Comparison of ENCODE assay signal across 19 cellular contexts in the genomic region with DNA sequence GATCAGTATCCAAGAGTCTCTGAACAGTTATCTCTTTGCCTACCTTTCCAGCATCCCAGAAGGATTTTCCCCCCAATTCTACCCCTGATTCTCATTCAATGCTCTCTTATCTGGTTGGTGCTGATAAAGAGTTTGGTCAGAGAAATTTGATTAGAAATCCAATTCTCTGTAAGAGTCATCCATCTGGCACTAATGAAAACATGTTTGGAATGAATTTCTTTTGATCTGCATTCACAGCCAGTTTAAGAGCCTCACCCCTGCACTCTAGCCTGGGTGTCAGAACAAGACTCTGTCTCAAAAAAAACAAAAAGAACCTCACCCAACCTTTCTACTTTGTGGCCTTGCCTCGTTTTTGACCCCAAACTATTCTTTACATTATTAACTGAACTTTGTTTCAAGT.
DNase-seq lines count a peak whose midpoint lies in the region; ATAC-seq and TF ChIP-seq lines count a peak whose summit lies in the region.
"Had no signal": no experiment of that assay in that cellular context is flagged by ENCODE, and none has a peak within 500 bp of the region (broad histone marks: within the 10 kb centered on the region; RNA-seq: fewer than 3 reads in every experiment).

No MANE protein-coding gene starts in this region.

- H3K27me3 Mint-ChIP-seq in CD4-positive, CD25-positive, alpha-beta regulatory T cell = no peaks in the 10 kb centered on the region
- no peaks in the 10 kb centered on the region for H3K27me3 Mint-ChIP-seq in GM23338 (ENCODE audit: insufficient read depth, low read depth, poor library complexity)
- no peaks in the 10 kb centered on the region for H3K27me3 Mint-ChIP-seq in naive thymus-derived CD4-positive, alpha-beta T cell
- no peaks in the 10 kb centered on the region for H3K27me3 Mint-ChIP-seq in nephron progenitor cell (ENCODE audit: low read depth, poor library complexity)

- POLR2A ChIA-PET in naive thymus-derived CD4-positive, alpha-beta T cell (lab: Charles Lee) = no interaction called here

- H3K79me2 ChIP-seq in GM23338 (replicated peaks; ENCODE audit: insufficient read depth) = no peaks in the 10 kb centered on the region

- H3K4me1 Mint-ChIP-seq in CD4-positive, CD25-positive, alpha-beta regulatory T cell = peaks cover 0 to 12% (median 6%) of the 10 kb centered on the region in 4 donors
- H3K4me1 Mint-ChIP-seq in GM23338 = no peaks in the 10 kb centered on the region
- H3K4me1 Mint-ChIP-seq in naive thymus-derived CD4-positive, alpha-beta T cell = peaks cover 0 to 56% (median 17%) of the 10 kb centered on the region in 7 donors
- no peaks in the 10 kb centered on the region for H3K4me1 Mint-ChIP-seq in nephron progenitor cell

- H3K4me3 ChIP-seq in CD4-positive, CD25-positive, alpha-beta regulatory T cell (ENCODE audit: low read depth, low read length) = no peak overlapping the region
- H3K4me3 ChIP-seq in GM23338 = no peak overlapping the region
- no peak overlapping the region for H3K4me3 ChIP-seq in naive thymus-derived CD4-positive, alpha-beta T cell (ENCODE audit: low read length)
- H3K4me3 ChIP-seq: HAP-1, SK-N-MC had no signal

- H3K9me3 ChIP-seq in CD4-positive, CD25-positive, alpha-beta regulatory T cell (ENCODE audit: control insufficient read depth in 2 of 2, low read length in 2 of 2) = no peaks in the 10 kb centered on the region
- H3K9me3 ChIP-seq in naive thymus-derived CD4-positive, alpha-beta T cell (ENCODE audit: control insufficient read depth in 2 of 3, low read length in 3 of 3) = no peaks in the 10 kb centered on the region
- H3K9me3 ChIP-seq: BE2C, HAP-1 had no signal

- no peaks in the 10 kb centered on the region for H3K27me3 ChIP-seq in CD4-positive, CD25-positive, alpha-beta regulatory T cell (ENCODE audit: control insufficient read depth, insufficient read depth, low read length)
- no peaks in the 10 kb centered on the region for H3K27me3 ChIP-seq in GM23338 (ENCODE audit: insufficient read depth)
- no peaks in the 10 kb centered on the region for H3K27me3 ChIP-seq in naive thymus-derived CD4-positive, alpha-beta T cell (ENCODE audit: control insufficient read depth in 2 of 2, insufficient read depth in 2 of 2, low read length in 2 of 2)
- H3K27me3 ChIP-seq: BE2C had no signal

- H3K9me2 ChIP-seq in GM23338 (ENCODE audit: insufficient read depth) = no peaks in the 10 kb centered on the region

- H3F3A ChIP-seq in GM23338 (replicated peaks; ENCODE audit: low read depth) = no peaks in the 10 kb centered on the region

- no peaks in the 10 kb centered on the region for H3K9me3 Mint-ChIP-seq in CD4-positive, CD25-positive, alpha-beta regulatory T cell
- no peaks in the 10 kb centered on the region for H3K9me3 Mint-ChIP-seq in GM23338
- peaks cover 0 to 1% (median 0%) of the 10 kb centered on the region in 11 donors for H3K9me3 Mint-ChIP-seq in naive thymus-derived CD4-positive, alpha-beta T cell
- no peaks in the 10 kb centered on the region for H3K9me3 Mint-ChIP-seq in nephron progenitor cell

- H4K20me1 ChIP-seq in GM23338 (replicated peaks; ENCODE audit: insufficient read depth) = no peaks in the 10 kb centered on the region

- H3K36me3 ChIP-seq in CD4-positive, CD25-positive, alpha-beta regulatory T cell (ENCODE audit: control insufficient read depth, insufficient read depth, low read length) = peaks cover 18% of the 10 kb centered on the region
- peaks cover 3% of the 10 kb centered on the region; the same call in 1 of the 2 replicates for H3K36me3 ChIP-seq in GM23338 (ENCODE audit: insufficient read depth)
- peaks cover 0 to 7% (median 0%) of the 10 kb centered on the region in 3 experiments for H3K36me3 ChIP-seq in naive thymus-derived CD4-positive, alpha-beta T cell (ENCODE audit: control insufficient read depth in 2 of 3, insufficient read depth in 3 of 3, low read length in 3 of 3)
- H3K36me3 ChIP-seq: BE2C had no signal

- TF ChIP-seq CTCF in GM23338 (conservative IDR thresholded peaks at IDR 0.05; ENCODE audit: low read depth in 2 of 2) (no peak), nephron progenitor cell (IDR thresholded peaks at IDR 0.05) (no peak)

- peaks cover 35% of the 10 kb centered on the region for H3K36me3 Mint-ChIP-seq in CD4-positive, CD25-positive, alpha-beta regulatory T cell
- H3K36me3 Mint-ChIP-seq in GM23338 (ENCODE audit: low read depth) = peaks cover 10% of the 10 kb centered on the region
- peaks cover 8 to 54% (median 39%) of the 10 kb centered on the region in 5 donors for H3K36me3 Mint-ChIP-seq in naive thymus-derived CD4-positive, alpha-beta T cell
- peaks cover 29% of the 10 kb centered on the region for H3K36me3 Mint-ChIP-seq in nephron progenitor cell (ENCODE audit: low read depth)

- peak overlapping the region; percentile 1 to 78 (median 67) for H3K27ac Mint-ChIP-seq in CD4-positive, CD25-positive, alpha-beta regulatory T cell
- H3K27ac Mint-ChIP-seq in GM23338 (peak overlapping the region; percentile 60), nephron progenitor cell (no peak overlapping the region)
- peak overlapping the region in 5 of 9 donors; percentile 19 to 96 (median 87) for H3K27ac Mint-ChIP-seq in naive thymus-derived CD4-positive, alpha-beta T cell

- CTCF ChIA-PET in naive thymus-derived CD4-positive, alpha-beta T cell (lab: Charles Lee) = no interaction called here

- no peak overlapping the region for H3K4me3 Mint-ChIP-seq in CD4-positive, CD25-positive, alpha-beta regulatory T cell
- H3K4me3 Mint-ChIP-seq in GM23338 (no peak overlapping the region), nephron progenitor cell (no peak overlapping the region)
- H3K4me3 Mint-ChIP-seq in naive thymus-derived CD4-positive, alpha-beta T cell = peak overlapping the region in 4 of 10 donors; percentile 64 to 88 (median 85)

- no peak overlapping the region for H2AFZ ChIP-seq in GM23338

- no peak for DNase-seq in CD4-positive, CD25-positive, alpha-beta regulatory T cell
- DNase-seq in GM23338 (ENCODE audit: low spot score) (no peak), astrocyte of the hippocampus (ENCODE audit: low read depth, low spot score) (peak; percentile 28), nephron progenitor cell (no peak)
- no peak for DNase-seq in naive thymus-derived CD4-positive, alpha-beta T cell
- DNase-seq: BE2C, DMS79, Kasumi-1, MM.1S, NCI-H1092, NCI-H146, NCI-H2081 treated with DMSO at 0.1 percent for 48 hours, NCI-H524 treated with DMSO at 0.1 percent for 48 hours, SHP77 had no signal

- H3K27ac ChIP-seq in CD4-positive, CD25-positive, alpha-beta regulatory T cell (ENCODE audit: insufficient read depth, low read length, poor library complexity, severe bottlenecking) = no peak overlapping the region
- H3K27ac ChIP-seq in GM23338 (ENCODE audit: low read depth) = no peak overlapping the region
- H3K27ac ChIP-seq in naive thymus-derived CD4-positive, alpha-beta T cell (ENCODE audit: low read depth, low read length) = no peak overlapping the region
- H3K27ac ChIP-seq: SK-N-MC had no signal

- no peaks in the 10 kb centered on the region for H3K4me1 ChIP-seq in CD4-positive, CD25-positive, alpha-beta regulatory T cell (ENCODE audit: control insufficient read depth, insufficient read depth, low read length, poor library complexity, severe bottlenecking)
- H3K4me1 ChIP-seq in GM23338 (ENCODE audit: insufficient read depth) = no peaks in the 10 kb centered on the region
- peaks cover 0 to 14% of the 10 kb centered on the region in 2 donors for H3K4me1 ChIP-seq in naive thymus-derived CD4-positive, alpha-beta T cell (ENCODE audit: control insufficient read depth in 2 of 2, insufficient read depth in 2 of 2, low read length in 2 of 2)
- H3K4me1 ChIP-seq: BE2C, HAP-1 had no signal

- ATAC-seq in CD4-positive, CD25-positive, alpha-beta regulatory T cell (ENCODE audit: low read depth in 2 of 2) = no peak
- ATAC-seq in GM23338 (no peak), HG02678 (IDR thresholded peaks at IDR 0.05; ENCODE audit: unreplicated experiment) (no peak), GM19035 (IDR thresholded peaks at IDR 0.05; ENCODE audit: unreplicated experiment) (no peak), GM19351 (IDR thresholded peaks at IDR 0.05; ENCODE audit: unreplicated experiment) (no peak)
- no peak for ATAC-seq in naive thymus-derived CD4-positive, alpha-beta T cell

- intact Hi-C loops in naive thymus-derived CD4-positive, alpha-beta T cell (cut with micrococcal nuclease) = no loop called here

- no peak overlapping the region for H3K4me2 ChIP-seq in GM23338

TF ChIP-seq in GM23338, 12 proteins besides CTCF, POLR2A, EP300 and RAD21 (continues in another document):
- TF ChIP-seq, protein P1, sequence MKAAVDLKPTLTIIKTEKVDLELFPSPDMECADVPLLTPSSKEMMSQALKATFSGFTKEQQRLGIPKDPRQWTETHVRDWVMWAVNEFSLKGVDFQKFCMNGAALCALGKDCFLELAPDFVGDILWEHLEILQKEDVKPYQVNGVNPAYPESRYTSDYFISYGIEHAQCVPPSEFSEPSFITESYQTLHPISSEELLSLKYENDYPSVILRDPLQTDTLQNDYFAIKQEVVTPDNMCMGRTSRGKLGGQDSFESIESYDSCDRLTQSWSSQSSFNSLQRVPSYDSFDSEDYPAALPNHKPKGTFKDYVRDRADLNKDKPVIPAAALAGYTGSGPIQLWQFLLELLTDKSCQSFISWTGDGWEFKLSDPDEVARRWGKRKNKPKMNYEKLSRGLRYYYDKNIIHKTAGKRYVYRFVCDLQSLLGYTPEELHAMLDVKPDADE (IDR thresholded peaks at IDR 0.05) = no peak
- no peak for TF ChIP-seq NANOG (IDR thresholded peaks at IDR 0.05; ENCODE audit: borderline replicate concordance)
